In genomic region chr2:23707096-23707495, GRCh38 we compare ENCODE assay signal across 21 cellular contexts.
DNase-seq lines count a peak whose midpoint lies in the region; ATAC-seq and TF ChIP-seq lines count a peak whose summit lies in the region.
"Had no signal": no experiment of that assay in that cellular context is flagged by ENCODE, and none has a peak within 500 bp of the region (broad histone marks: within the 10 kb centered on the region; RNA-seq: fewer than 3 reads in every experiment).

No MANE protein-coding gene starts in this region.

- peak overlapping the region; percentile 90 for H3K27ac Mint-ChIP-seq in nephron progenitor cell
- H3K27ac Mint-ChIP-seq: CD8-positive, alpha-beta T cell; HFFc6 had no signal

- H3K27ac ChIP-seq in AG04450 (ENCODE audit: low read depth, low read length) (peak overlapping the region; percentile 61), VCaP (peak overlapping the region; percentile 46; the same call in 1 of the 2 replicates), heart right ventricle (no peak overlapping the region)
- H3K27ac ChIP-seq: BLaER1 treated with 17β-estradiol and CSF1 and Interleukin-3, amounts not matched to agents 10 nM and 100 nM had no signal

- H3K9me3 ChIP-seq in AG04450 (ENCODE audit: control insufficient read depth, insufficient read depth, low read length) (peaks cover 3% of the 10 kb centered on the region; the same call in 1 of the 2 replicates), heart right ventricle (no peaks in the 10 kb centered on the region)
- H3K9me3 ChIP-seq: BLaER1 treated with 17β-estradiol and CSF1 and Interleukin-3, amounts not matched to agents 10 nM and 100 nM; Peyer's patch had no signal

- H3K36me3 Mint-ChIP-seq in nephron progenitor cell (ENCODE audit: low read depth): peaks cover 53% of the 10 kb centered on the region

- no peak overlapping the region for H3K4me3 ChIP-seq in AG04450 (ENCODE audit: low read depth, low read length)
- no peak overlapping the region for H3K4me3 ChIP-seq in heart right ventricle
- H3K4me3 ChIP-seq: BLaER1 treated with 17β-estradiol and CSF1 and Interleukin-3, amounts not matched to agents 10 nM and 100 nM; Peyer's patch had no signal

- intact Hi-C loops in heart right ventricle (cut with DNase I): no loop called here

- H3K4me3 Mint-ChIP-seq in nephron progenitor cell: no peak overlapping the region
- H3K4me3 Mint-ChIP-seq: CD8-positive, alpha-beta T cell; HFFc6 had no signal

- POLR2A ChIA-PET in AG04450 (lab: Yijun Ruan, JAX): no interaction called here

- no peaks in the 10 kb centered on the region for H3K27me3 ChIP-seq in AG04450 (ENCODE audit: control insufficient read depth, insufficient read depth, low read length)
- no peaks in the 10 kb centered on the region for H3K27me3 ChIP-seq in heart right ventricle
- H3K27me3 ChIP-seq: BLaER1 treated with 17β-estradiol and CSF1 and Interleukin-3, amounts not matched to agents 10 nM and 100 nM; Peyer's patch had no signal

- H3K4me1 Mint-ChIP-seq in nephron progenitor cell: peaks cover 15% of the 10 kb centered on the region

- H3K27me3 Mint-ChIP-seq in nephron progenitor cell (ENCODE audit: low read depth, poor library complexity): peaks cover 2% of the 10 kb centered on the region

- peaks cover 0 to 5% (median 0%) of the 10 kb centered on the region in 9 donors for H3K4me1 ChIP-seq in heart right ventricle
- H3K4me1 ChIP-seq: Peyer's patch had no signal

- ATAC-seq in GM18520 (IDR thresholded peaks at IDR 0.05; ENCODE audit: unreplicated experiment) (no peak), heart right ventricle (no peak), GM21360 (IDR thresholded peaks at IDR 0.05; ENCODE audit: unreplicated experiment) (no peak)
- ATAC-seq: CD8-positive, alpha-beta T cell had no signal

- H3K9me3 Mint-ChIP-seq in nephron progenitor cell: no peaks in the 10 kb centered on the region
- H3K9me3 Mint-ChIP-seq: CD8-positive, alpha-beta T cell; HFFc6 had no signal

- 73 to 82% methylated on average over 9 of the region's 9 CpGs for WGBS in heart right ventricle, 2 donors

- H3K36me3 ChIP-seq in heart right ventricle: peaks cover 0 to 70% (median 13%) of the 10 kb centered on the region in 9 donors

- TF ChIP-seq CTCF in AG04450 (IDR thresholded peaks at IDR 0.05; ENCODE audit: low read depth, low read length) (peak; percentile 18), VCaP (conservative IDR thresholded peaks at IDR 0.05) (no peak), nephron progenitor cell (IDR thresholded peaks at IDR 0.05) (no peak), heart right ventricle (IDR thresholded peaks at IDR 0.05) (no peak)

- DNase-seq in AG04450 (ENCODE audit: low read depth, low spot score) (peak; percentile 15), fibroblast of peridontal ligament (ENCODE audit: extremely low read depth) (peak; percentile 52), nephron progenitor cell (no peak), heart right ventricle (no peak), NCI-H2081 (lab: John Stamatoyannopoulos, UW) (no peak)
- DNase-seq: Calu3; CD8-positive, alpha-beta T cell; DMS79; HFFc6; KBM-7; NCI-H1105 treated with DMSO at 0.1 percent for 48 hours; NCI-H1694; NCI-H2107; NCI-H510A; NCI-H748 treated with DMSO at 0.1 percent for 48 hours; NK-92 treated with Interleukin-12 subunit alpha and Interleukin-12 subunit beta, amount 100 ng/mL, for 24 hours had no signal

- CTCF ChIA-PET in AG04450 (lab: Charles Lee): no interaction called here

Comparison
In these comparisons a context has a peak if more than half of its experiments do, and no peak if none do; other contexts are left out.
1. DNase-seq: peak in AG04450 (single experiment) and fibroblast of peridontal ligament (single experiment); none in nephron progenitor cell (single experiment), heart right ventricle (0 of 2) and NCI-H2081 (0 of 2).
2. H3K27ac ChIP-seq: peak in AG04450 (single experiment) and VCaP (single experiment); none in heart right ventricle (0 of 10).